In genomic region chr15:71072423-71072822, GRCh38 we compare ENCODE assay signal across 21 cellular contexts.
"Had no signal": no experiment of that assay in that cellular context is flagged by ENCODE, and none has a peak within 500 bp of the region (broad histone marks: within the 10 kb centered on the region; RNA-seq: fewer than 3 reads in every experiment).

No MANE protein-coding gene starts in this region.

- H3K36me3 ChIP-seq: MG63, SJCRH30 had no signal

- ATAC-seq: Right ventricle myocardium inferior, SK-N-SH treated with all-trans-retinoic acid at 6 μM for 48 hours had no signal

- H3K9me3 ChIP-seq: SJCRH30 had no signal

- H3K4me3 ChIP-seq: MG63, SJCRH30 had no signal

- H3K4me1 ChIP-seq: SJCRH30 had no signal

- H3K27ac ChIP-seq: HL-60, SJCRH30 had no signal

- H3K27me3 ChIP-seq: MG63, SJCRH30 had no signal

- DNase-seq: Karpas-422, KG1, MG63, NCI-H1092, NCI-H1436, NCI-H187, NCI-H2029, NCI-H2081 treated with DMSO at 0.1 percent for 48 hours, NCI-H2171, NCI-H226, NCI-H446, NCI-H510A, NCI-H524 treated with DMSO at 0.1 percent for 48 hours, NCI-H69, NCI-H774, SHP77 treated with DMSO at 0.1 percent for 48 hours, SJCRH30, T-helper 1 cell had no signal
